In genomic region chr1:40256401-40257084, GRCh38 we compare ENCODE assay signal across 8 cellular contexts. TPM values are rescaled to one million over a fixed set of nuclear protein-coding genes. Genes with fewer than 3 reads are reported as not detected.
DNase-seq lines count a peak whose midpoint lies in the region; ATAC-seq, FAIRE-seq and TF ChIP-seq lines count a peak whose summit lies in the region.

No MANE protein-coding gene starts in this region.

- no peaks in the 10 kb centered on the region for H4K20me1 ChIP-seq in KMS-11 (ENCODE audit: insufficient read depth)

- no peaks in the 10 kb centered on the region for H3K27me3 Mint-ChIP-seq in central memory CD8-positive, alpha-beta T cell

- H3K9ac ChIP-seq in KMS-11 (peak overlapping the region; percentile 93), muscle layer of colon (ENCODE audit: low read length) (peak overlapping the region; percentile 98)

- peak overlapping the region; percentile 80; the same call in 1 of the 2 replicates for H2AFZ ChIP-seq in KMS-11 (ENCODE audit: low read depth)

- peak overlapping the region; percentile 94 for H3K4me3 ChIP-seq in BE2C (ENCODE audit: low read depth, low read length)
- no peak overlapping the region for H3K4me3 ChIP-seq in KMS-11 (IDR thresholded peaks at IDR 0.05; ENCODE audit: insufficient read depth, low read depth, low read length)
- H3K4me3 ChIP-seq in muscle layer of colon (ENCODE audit: low read depth in 1 of 2, low read length in 2 of 2), result peak overlapping the region; percentile 73 to 100

- H3K4me3 Mint-ChIP-seq in central memory CD8-positive, alpha-beta T cell, result peak overlapping the region; percentile 97

- H3K27me3 ChIP-seq in BE2C, result no peaks in the 10 kb centered on the region
- H3K27me3 ChIP-seq in KMS-11 (ENCODE audit: insufficient read depth, low read depth), result no peaks in the 10 kb centered on the region; the same call in 1 of the 2 replicates
- no peaks in the 10 kb centered on the region for H3K27me3 ChIP-seq in muscle layer of colon (ENCODE audit: control insufficient read depth in 1 of 2, insufficient read depth in 2 of 2, low read length in 2 of 2)

- H3K4me1 Mint-ChIP-seq in central memory CD8-positive, alpha-beta T cell, result peaks cover 29% of the 10 kb centered on the region

- TF ChIP-seq CTCF in BE2C (IDR thresholded peaks at IDR 0.05; ENCODE audit: low read depth, low read length), result no peak
- TF ChIP-seq CTCF in KMS-11 (conservative IDR thresholded peaks at IDR 0.05; ENCODE audit: low read depth, low read length), result no peak

- H3K9me3 ChIP-seq in BE2C (no peaks in the 10 kb centered on the region), muscle layer of colon (ENCODE audit: low read length) (no peaks in the 10 kb centered on the region)

- H3K4me2 ChIP-seq in KMS-11, result peak overlapping the region; percentile 77

- H3K27ac Mint-ChIP-seq in central memory CD8-positive, alpha-beta T cell (ENCODE audit: low read depth), result peak overlapping the region; percentile 100

- DNase-seq in BE2C (no peak), HTR-8/SVneo (ENCODE audit: insufficient read length, low spot score) (no peak)
- DNase-seq in central memory CD8-positive, alpha-beta T cell (ENCODE audit: low spot score in 2 of 2), result no peak

- no peak for ATAC-seq in central memory CD8-positive, alpha-beta T cell (replicated peaks; ENCODE audit: extremely low read depth, poor library complexity, severe bottlenecking)
- ATAC-seq in HG02885 (IDR thresholded peaks at IDR 0.05; ENCODE audit: poor library complexity, unreplicated experiment) (no peak), GM21515 (IDR thresholded peaks at IDR 0.05; ENCODE audit: unreplicated experiment) (no peak), HG03039 (IDR thresholded peaks at IDR 0.05; ENCODE audit: unreplicated experiment) (no peak)

- peaks cover 47% of the 10 kb centered on the region for H3K79me2 ChIP-seq in KMS-11 (ENCODE audit: insufficient read depth, low read depth)

- no peaks in the 10 kb centered on the region for H3K4me1 ChIP-seq in BE2C
- peaks cover 35% of the 10 kb centered on the region for H3K4me1 ChIP-seq in KMS-11 (ENCODE audit: low read depth, poor library complexity, severe bottlenecking)
- H3K4me1 ChIP-seq in muscle layer of colon (ENCODE audit: insufficient read depth, low read length), result peaks cover 27% of the 10 kb centered on the region

- H3K9me3 Mint-ChIP-seq in central memory CD8-positive, alpha-beta T cell, result no peaks in the 10 kb centered on the region

- FAIRE-seq in HTR-8/SVneo (lab: Jason Lieb, UNC), result no peak

- H3K27ac ChIP-seq in KMS-11 (peak overlapping the region; percentile 98), muscle layer of colon (ENCODE audit: low read depth, low read length) (no peak overlapping the region)

- H3K36me3 ChIP-seq in BE2C, result peaks cover 3% of the 10 kb centered on the region
- H3K36me3 ChIP-seq in KMS-11 (ENCODE audit: insufficient read depth), result peaks cover 7% of the 10 kb centered on the region; the same call in 1 of the 2 replicates
- H3K36me3 ChIP-seq in muscle layer of colon (ENCODE audit: insufficient read depth, low read length), result peaks cover 15% of the 10 kb centered on the region

- H3K36me3 Mint-ChIP-seq in central memory CD8-positive, alpha-beta T cell (ENCODE audit: insufficient read depth), result peaks cover 21% of the 10 kb centered on the region

RNA-seq across cellular contexts. Expression of gene ZMPSTE24, which starts 1.5 kb away (rescaled TPM):
- polyA plus RNA-seq in BE2C (2012; ENCODE audit: insufficient read depth, insufficient read length, low read depth), result 39.1 TPM

RNA-seq across cellular contexts. Expression of gene TMCO2, which starts 8.8 kb away (rescaled TPM):
- polyA plus RNA-seq in BE2C (2012; ENCODE audit: insufficient read depth, insufficient read length, low read depth), result not detected
